Comparison of ENCODE assay signal across 16 cellular contexts in genomic region chr2:110873056-110873502, GRCh38.
DNase-seq lines count a peak whose midpoint lies in the region; ATAC-seq and TF ChIP-seq lines count a peak whose summit lies in the region.
"Had no signal": no experiment of that assay in that cellular context is flagged by ENCODE, and none has a peak within 500 bp of the region (broad histone marks: within the 10 kb centered on the region; RNA-seq: fewer than 3 reads in every experiment).

No MANE protein-coding gene starts in this region.

- no peaks in the 10 kb centered on the region for H3K9me3 ChIP-seq in esophagus squamous epithelium
- H3K9me3 ChIP-seq: ascending aorta, pancreas had no signal

- no peak overlapping the region for H3K27ac Mint-ChIP-seq in T-cell

- no peak for TF ChIP-seq POLR2A in esophagus squamous epithelium (IDR thresholded peaks at IDR 0.05)

- no peaks in the 10 kb centered on the region for H3K27me3 ChIP-seq in GM06990 (replicated peaks; ENCODE audit: control insufficient read depth, insufficient read depth, low read length)
- no peaks in the 10 kb centered on the region for H3K27me3 ChIP-seq in esophagus squamous epithelium
- H3K27me3 ChIP-seq: ascending aorta, pancreas had no signal

- H3K36me3 ChIP-seq in GM06990 (ENCODE audit: control insufficient read depth, insufficient read depth, low read length) (no peaks in the 10 kb centered on the region), esophagus squamous epithelium (no peaks in the 10 kb centered on the region)
- H3K36me3 ChIP-seq: ascending aorta, pancreas had no signal

- TF ChIP-seq CTCF in GM06990 (IDR thresholded peaks at IDR 0.05; ENCODE audit: insufficient read depth, low read length, poor library complexity, severe bottlenecking) = no peak
- TF ChIP-seq CTCF in esophagus squamous epithelium (IDR thresholded peaks at IDR 0.05) = no peak

- H3K27me3 Mint-ChIP-seq in T-cell = peaks cover 1% of the 10 kb centered on the region in 2 donors

- intact Hi-C loops in esophagus squamous epithelium (cut with DNase I) = no loop called here

- peaks cover 3 to 26% (median 11%) of the 10 kb centered on the region in 3 donors for H3K4me1 Mint-ChIP-seq in T-cell

- H3K4me3 Mint-ChIP-seq in T-cell = peak overlapping the region in 1 of 3 donors; percentile 23

- H3K4me3 ChIP-seq in GM06990 (replicated peaks; ENCODE audit: low read depth, low read length) (no peak overlapping the region), esophagus squamous epithelium (no peak overlapping the region)
- H3K4me3 ChIP-seq: ascending aorta, pancreas, PC-9 had no signal

- 76 to 88% methylated on average over 6 to 9 of the region's 9 CpGs for WGBS in esophagus squamous epithelium, 2 donors

- H3K4me1 ChIP-seq in esophagus squamous epithelium = no peaks in the 10 kb centered on the region
- H3K4me1 ChIP-seq: ascending aorta, foreskin keratinocyte, pancreas had no signal

- POLR2A ChIA-PET in T-cell (lab: Charles Lee) = no interaction called here

- H3K9me3 Mint-ChIP-seq in T-cell = peaks cover 1 to 2% (median 1%) of the 10 kb centered on the region in 3 donors

- peak; percentile 28 for ATAC-seq in GM21717 (IDR thresholded peaks at IDR 0.05; ENCODE audit: unreplicated experiment)
- ATAC-seq in T-cell (replicated peaks in 1 of 4) = peak; percentile 35 to 74 (median 55)
- ATAC-seq: foreskin keratinocyte, left lobe of liver, pancreas had no signal

- CTCF ChIA-PET in T-cell (lab: Charles Lee) = no interaction called here

- no peak overlapping the region for H3K27ac ChIP-seq in esophagus squamous epithelium
- H3K27ac ChIP-seq: ascending aorta, foreskin keratinocyte, pancreas, PC-9 had no signal

- no peaks in the 10 kb centered on the region for H3K36me3 Mint-ChIP-seq in T-cell

- DNase-seq in GM06990 (ENCODE audit: extremely low read depth, insufficient read length) (peak; percentile 64), T-cell (peak in 2 of 34 experiments; percentile 21 to 23), mesenteric fat pad (ENCODE audit: low spot score) (peak; percentile 81), OCI-M2 (lab: John Stamatoyannopoulos, UW; ENCODE audit: unreplicated experiment) (no peak), esophagus squamous epithelium (lab: John Stamatoyannopoulos, UW) (no peak), HK-2 (ENCODE audit: unreplicated experiment) (no peak)
- DNase-seq: activated CD4-positive, alpha-beta T cell treated with anti-CD3 and anti-CD28 coated beads, Interleukin-2, amount 50 U/mL, for 48 hours; DMS153; foreskin keratinocyte; NCI-H2081 treated with DMSO at 0.1 percent for 48 hours; NCI-H526 treated with DMSO at 0.1 percent for 48 hours; pancreas; PC-9 had no signal

Comparison
In these comparisons a context has a peak if more than half of its experiments do, and no peak if none do; other contexts are left out.
1. DNase-seq: peak in GM06990 (single experiment) and mesenteric fat pad (single experiment); none in OCI-M2 (single experiment), esophagus squamous epithelium (single experiment) and HK-2 (single experiment).